Comparison of ENCODE assay signal across 8 cellular contexts in genomic region chr7:154953006-154953684, GRCh38. TPM values are rescaled to one million over a fixed set of nuclear protein-coding genes. Genes with fewer than 3 reads are reported as not detected.
DNase-seq lines count a peak whose midpoint lies in the region; ATAC-seq and TF ChIP-seq lines count a peak whose summit lies in the region.

No MANE protein-coding gene starts in this region.

- peak; percentile 72 for TF ChIP-seq CTCF in AG10803 (conservative IDR thresholded peaks at IDR 0.05; ENCODE audit: low read length)
- peak; percentile 55 for TF ChIP-seq CTCF in hepatocyte (IDR thresholded peaks at IDR 0.05; ENCODE audit: poor library complexity)

- no peaks in the 10 kb centered on the region for H3K9me2 ChIP-seq in hepatocyte (replicated peaks; ENCODE audit: insufficient read depth)

- H4K20me1 ChIP-seq in hepatocyte (ENCODE audit: insufficient read depth, poor library complexity, severe bottlenecking) = no peaks in the 10 kb centered on the region

- H3K27ac ChIP-seq in hepatocyte = no peak overlapping the region

- no peaks in the 10 kb centered on the region for H3K27me3 ChIP-seq in hepatocyte

- CTCF ChIA-PET in activated naive CD4-positive, alpha-beta T cell treated with anti-CD3 and anti-CD28 coated beads, Interleukin-2, amount 10 ng/mL, durations not matched to agents 7 days and 5 days (lab: Charles Lee) = interaction anchor here (0.7 to 3.3 kb wide), 13 partner anchors 10 to 404 kb away, joined by 3 to 29 read pairs (median 4); no protein-coding TSS in a partner anchor

- no peaks in the 10 kb centered on the region for H3K9me3 Mint-ChIP-seq in activated naive CD4-positive, alpha-beta T cell treated with anti-CD3 and anti-CD28 coated beads, Interleukin-2, amount 10 ng/mL, durations not matched to agents 7 days and 5 days

- peak; percentile 64 for ATAC-seq in GM21529 (IDR thresholded peaks at IDR 0.05; ENCODE audit: unreplicated experiment)
- ATAC-seq in HG03280 (IDR thresholded peaks at IDR 0.05; ENCODE audit: unreplicated experiment) = no peak
- ATAC-seq in HG02973 (IDR thresholded peaks at IDR 0.05; ENCODE audit: unreplicated experiment) = no peak

- H3K79me2 ChIP-seq in hepatocyte = no peaks in the 10 kb centered on the region

- no peak overlapping the region for H3K27ac Mint-ChIP-seq in activated naive CD4-positive, alpha-beta T cell treated with anti-CD3 and anti-CD28 coated beads, Interleukin-2, amount 10 ng/mL, durations not matched to agents 7 days and 5 days

- H3K9me3 ChIP-seq in hepatocyte (ENCODE audit: low read depth) = no peaks in the 10 kb centered on the region

- no peaks in the 10 kb centered on the region for H3K27me3 Mint-ChIP-seq in activated naive CD4-positive, alpha-beta T cell treated with anti-CD3 and anti-CD28 coated beads, Interleukin-2, amount 10 ng/mL, durations not matched to agents 7 days and 5 days

- DNase-seq in AG10803 (ENCODE audit: low read depth) (peak; percentile 27), RPMI7951 (ENCODE audit: low read depth) (peak; percentile 15), hepatocyte (ENCODE audit: low spot score) (peak; percentile 67)
- DNase-seq in activated naive CD4-positive, alpha-beta T cell treated with anti-CD3 and anti-CD28 coated beads, Interleukin-2, amount 10 ng/mL, durations not matched to agents 7 days and 5 days = peak; percentile 77
- peak; percentile 57 to 65 for DNase-seq in stimulated activated CD4-positive, alpha-beta T cell treated with anti-CD3 and anti-CD28 coated beads, Interleukin-1b, Interleukin-23, amount 100 ng/mL, for 4 hours (ENCODE audit: low read depth in 2 of 2)

- H3K4me1 ChIP-seq in hepatocyte (ENCODE audit: insufficient read depth) = no peaks in the 10 kb centered on the region

- no peak overlapping the region for H2AFZ ChIP-seq in hepatocyte

- H3K4me2 ChIP-seq in hepatocyte = no peak overlapping the region

- WGBS in hepatocyte (ENCODE audit: low lambda C conversion rate, missing lambda C conversion rate) = 76% methylated on average over 9 of the region's 9 CpGs

- peaks cover 51% of the 10 kb centered on the region for H3K36me3 Mint-ChIP-seq in activated naive CD4-positive, alpha-beta T cell treated with anti-CD3 and anti-CD28 coated beads, Interleukin-2, amount 10 ng/mL, durations not matched to agents 7 days and 5 days

- H3K4me3 ChIP-seq in AG10803 (ENCODE audit: low read length) (no peak overlapping the region), hepatocyte (no peak overlapping the region)

- H3K4me1 Mint-ChIP-seq in activated naive CD4-positive, alpha-beta T cell treated with anti-CD3 and anti-CD28 coated beads, Interleukin-2, amount 10 ng/mL, durations not matched to agents 7 days and 5 days = no peaks in the 10 kb centered on the region

- H3K36me3 ChIP-seq in hepatocyte (replicated peaks; ENCODE audit: insufficient read depth, low read depth) = no peaks in the 10 kb centered on the region

- H3K4me3 Mint-ChIP-seq in activated naive CD4-positive, alpha-beta T cell treated with anti-CD3 and anti-CD28 coated beads, Interleukin-2, amount 10 ng/mL, durations not matched to agents 7 days and 5 days = no peak overlapping the region

RNA-seq across cellular contexts. Expression of gene PAXIP1, which starts 49.8 kb away (rescaled TPM):
- total RNA-seq in RPMI7951 (2014; rRNA removed; shearing (Covaris generic)) = 8.2 and 10.2 TPM in 2 replicates
- 12.2 and 13.7 TPM in 2 replicates for total RNA-seq in hepatocyte
- polyA plus RNA-seq in hepatocyte = 4.5 and 5.7 TPM in 2 replicates

Comparison
In these comparisons a context has a peak if more than half of its experiments do, and no peak if none do; other contexts are left out.
1. DNase-seq: peak in every context shown above with its lines; median percentile 77 in activated naive CD4-positive, alpha-beta T cell treated with anti-CD3 and anti-CD28 coated beads, Interleukin-2, amount 10 ng/mL, durations not matched to agents 7 days and 5 days; 67 in hepatocyte; 61 in stimulated activated CD4-positive, alpha-beta T cell treated with anti-CD3 and anti-CD28 coated beads, Interleukin-1b, Interleukin-23, amount 100 ng/mL, for 4 hours; 27 in AG10803; 15 in RPMI7951.